ENCODE assay signal across 1 cellular context in genomic region chr2:218009191-218010114, GRCh38.
TF ChIP-seq lines count a peak whose summit lies in the region.

No MANE protein-coding gene starts in this region.

TF ChIP-seq in H1, 55 proteins besides CTCF, POLR2A, EP300 and RAD21:
- TF ChIP-seq CBX5 (IDR thresholded peaks at IDR 0.05; ENCODE audit: low read depth, low read length): no peak
- 0 out of 2 replicates have a peak, but pooled peaks have one; percentile 2 for TF ChIP-seq EGR1 (IDR thresholded peaks at IDR 0.05; ENCODE audit: borderline replicate concordance, low read depth, low read length)
- TF ChIP-seq EZH2 (IDR thresholded peaks at IDR 0.05; ENCODE audit: low read depth, low read length, severe bottlenecking): peak; percentile 3
- TF ChIP-seq SIN3A (conservative IDR thresholded peaks at IDR 0.05 in 1 of 2, IDR thresholded peaks at IDR 0.05 in 1 of 2; ENCODE audit: low read depth in 1 of 2, low read length in 2 of 2): no peak
TF ChIP-seq in H1: peak in this region for 2.
